8 cellular contexts compared by ENCODE assay signal in the genomic region with DNA sequence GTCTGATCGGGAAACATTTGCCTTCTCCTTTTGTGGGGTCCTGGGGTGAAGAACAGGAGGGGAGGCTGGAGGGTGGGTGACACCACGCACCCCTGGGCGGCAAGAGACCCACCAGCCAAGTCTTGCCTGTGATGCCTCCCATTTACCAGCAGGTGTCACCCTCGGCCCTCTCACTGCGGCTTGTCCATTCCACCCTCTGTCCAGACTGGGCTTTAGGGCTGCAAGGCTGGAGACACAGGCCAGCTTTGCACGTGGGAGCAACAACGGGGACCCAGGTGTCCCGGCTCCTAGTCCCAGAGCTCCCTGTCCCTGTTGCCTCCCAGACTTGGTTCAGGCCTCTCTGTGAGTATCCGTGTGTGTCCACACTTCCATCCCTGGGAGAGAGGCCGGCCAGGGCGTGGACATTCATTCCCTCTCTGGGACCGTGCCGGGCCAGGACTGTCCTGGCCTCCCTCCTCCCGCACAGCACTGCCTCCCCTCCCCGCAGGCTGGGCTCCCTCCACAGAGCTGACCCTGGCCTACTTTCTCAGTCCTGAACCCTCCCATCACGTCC.
A peak's percentile ranks its signal among the peaks of the same experiment; 100 is the strongest.
DNase-seq lines count a peak whose midpoint lies in the region; ATAC-seq and TF ChIP-seq lines count a peak whose summit lies in the region.

No MANE protein-coding gene starts in this region.

- no peak for ATAC-seq in GM18520 (IDR thresholded peaks at IDR 0.05; ENCODE audit: unreplicated experiment)

- TF ChIP-seq CTCF in WI38 (IDR thresholded peaks at IDR 0.05; ENCODE audit: low read depth, low read length) = peak; percentile 95
- TF ChIP-seq CTCF in cardiac fibroblast (IDR thresholded peaks at IDR 0.05; ENCODE audit: low read depth, low read length) = peak; percentile 97

- no peak overlapping the region for H3K4me3 ChIP-seq in WI38 (ENCODE audit: low read depth, low read length)
- no peak overlapping the region for H3K4me3 ChIP-seq in cardiac fibroblast (replicated peaks in 1 of 2; ENCODE audit: low read depth in 2 of 2, low read length in 2 of 2)

- DNase-seq in DMS 273 (lab: John Stamatoyannopoulos, UW; ENCODE audit: unreplicated experiment) (peak; percentile 85), DMS 273 treated with DMSO at 0.1 percent for 48 hours (lab: John Stamatoyannopoulos, UW) (no peak), NCI-H1930 (lab: John Stamatoyannopoulos, UW) (peak; percentile 54 to 65), cardiac fibroblast (ENCODE audit: low read depth in 2 of 2) (peak; percentile 73 to 75), kidney tubule cell (ENCODE audit: low spot score) (peak; percentile 72)
- DNase-seq in stimulated activated CD4-positive, alpha-beta T cell treated with anti-CD3 and anti-CD28 coated beads, Interleukin-1b, Interleukin-23, amount 100 ng/mL, for 4 hours (ENCODE audit: low read depth in 2 of 2) = peak; percentile 41 to 51
